ENCODE assay signal across 8 cellular contexts in the genomic region with DNA sequence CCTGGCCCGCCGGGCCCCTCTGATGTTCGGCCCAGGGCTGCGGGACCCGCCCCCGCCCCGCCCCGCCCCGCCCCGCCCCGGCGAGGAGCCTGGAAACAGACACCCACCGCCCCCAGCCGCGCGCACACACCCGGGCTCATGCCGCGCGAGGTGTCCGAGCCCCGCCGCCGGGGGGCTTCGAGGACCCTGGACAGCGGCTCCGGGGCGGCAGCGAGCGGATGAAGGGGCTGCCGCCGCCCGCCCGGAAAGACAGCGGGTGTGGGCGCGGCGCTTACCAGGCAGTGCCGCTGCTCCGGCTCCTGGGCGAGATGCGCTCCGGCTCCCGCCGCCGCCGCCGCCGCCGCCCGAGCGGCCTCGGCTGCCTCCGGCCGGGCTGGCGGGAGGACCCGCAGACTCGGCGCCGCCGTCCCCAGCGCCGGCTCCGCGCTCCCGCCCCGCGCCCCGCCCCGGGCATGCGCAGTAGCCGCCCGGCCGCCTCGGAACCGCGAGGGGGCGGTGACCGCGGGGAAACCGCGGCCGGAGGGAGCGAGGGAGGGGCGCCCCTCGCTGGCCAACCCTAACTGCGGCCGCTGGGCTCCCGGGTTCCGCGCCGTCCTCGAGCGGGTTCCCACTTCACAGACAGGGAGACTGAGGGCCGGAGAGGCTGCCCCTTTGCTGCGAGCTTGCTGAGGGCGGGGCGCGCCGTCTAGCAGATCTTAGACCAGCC. TPM values are rescaled to one million over a fixed set of nuclear protein-coding genes. Genes with fewer than 3 reads are reported as not detected.
DNase-seq lines count a peak whose midpoint lies in the region; ATAC-seq, FAIRE-seq and TF ChIP-seq lines count a peak whose summit lies in the region.

A gene (minus strand): TSS at position 433 of the 706 bp plus-strand sequence. CDS start 10,322 bp downstream, outside the sequence.

- no peaks in the 10 kb centered on the region for H3K9me3 Mint-ChIP-seq in activated T-helper 17 cell treated with anti-CD3 and anti-CD28 coated beads, Interleukin-2, amount 50 U/mL, for 72 hours
- H3K9me3 Mint-ChIP-seq in osteocyte (ENCODE audit: unreplicated experiment), result no peaks in the 10 kb centered on the region

- no peak within 1 kb of the TSS for H3K27ac ChIP-seq in PC-3 (ENCODE audit: low read length)

- ATAC-seq in GM19328 (IDR thresholded peaks at IDR 0.05; ENCODE audit: unreplicated experiment) (peak; percentile 82), HG03439 (IDR thresholded peaks at IDR 0.05; ENCODE audit: unreplicated experiment) (peak; percentile 75), PC-3 (peak; percentile 72)
- peak; percentile 81 for ATAC-seq in activated T-helper 17 cell treated with anti-CD3 and anti-CD28 coated beads, Interleukin-2, amount 50 U/mL, for 72 hours (replicated peaks)

- H3K4me3 ChIP-seq in PC-3 (ENCODE audit: low read length), result peak within 1 kb of the TSS; percentile 77

- H4K20me1 ChIP-seq in PC-3 (ENCODE audit: low read length), result peaks cover 11% of the 10 kb centered on the region

- POLR2A ChIA-PET in PC-3 (lab: Charles Lee; ENCODE audit: unreplicated experiment), result no interaction called here

- no peaks in the 10 kb centered on the region for H3K9me3 ChIP-seq in PC-3 (ENCODE audit: low read length)

- peak within 1 kb of the TSS; percentile 93 for H3K4me3 Mint-ChIP-seq in activated T-helper 17 cell treated with anti-CD3 and anti-CD28 coated beads, Interleukin-2, amount 50 U/mL, for 72 hours
- peak within 1 kb of the TSS; percentile 82 for H3K4me3 Mint-ChIP-seq in osteocyte (ENCODE audit: unreplicated experiment)

- 0 out of 2 replicates have a peak, but pooled peaks cover 6% of the 10 kb centered on the region for H3K79me2 ChIP-seq in PC-3 (ENCODE audit: low read length)

- peak within 1 kb of the TSS; percentile 92 for H3K4me2 ChIP-seq in PC-3 (ENCODE audit: low read length)

- no TSS peak for BruUV-seq in PC-3 (replicated peaks; lab: Mats Ljungman, UMichigan)

- H2AFZ ChIP-seq in PC-3 (ENCODE audit: low read length), result peak within 1 kb of the TSS; percentile 91

- intact Hi-C loops in PC-3 (cut with micrococcal nuclease), result no loop called here

- H3K27me3 Mint-ChIP-seq in activated T-helper 17 cell treated with anti-CD3 and anti-CD28 coated beads, Interleukin-2, amount 50 U/mL, for 72 hours, result peaks cover 16% of the 10 kb centered on the region
- H3K27me3 Mint-ChIP-seq in osteocyte (ENCODE audit: unreplicated experiment), result no peaks in the 10 kb centered on the region

- H3K27ac Mint-ChIP-seq in activated T-helper 17 cell treated with anti-CD3 and anti-CD28 coated beads, Interleukin-2, amount 50 U/mL, for 72 hours, result peak within 1 kb of the TSS; percentile 81
- H3K27ac Mint-ChIP-seq in osteocyte (ENCODE audit: unreplicated experiment), result no peak within 1 kb of the TSS

- H3K4me1 Mint-ChIP-seq in activated T-helper 17 cell treated with anti-CD3 and anti-CD28 coated beads, Interleukin-2, amount 50 U/mL, for 72 hours, result peaks cover 13% of the 10 kb centered on the region
- peaks cover 10% of the 10 kb centered on the region for H3K4me1 Mint-ChIP-seq in osteocyte (ENCODE audit: unreplicated experiment)

- TF ChIP-seq CTCF in PC-3 (conservative IDR thresholded peaks at IDR 0.05; ENCODE audit: low read depth, low read length) (peak; percentile 28; the same call in 1 of the 2 replicates), osteocyte (IDR thresholded peaks at IDR 0.05) (peak; percentile 50)

- peaks cover 7% of the 10 kb centered on the region for H3K36me3 Mint-ChIP-seq in activated T-helper 17 cell treated with anti-CD3 and anti-CD28 coated beads, Interleukin-2, amount 50 U/mL, for 72 hours (ENCODE audit: low read depth)
- H3K36me3 Mint-ChIP-seq in osteocyte (ENCODE audit: unreplicated experiment), result no peaks in the 10 kb centered on the region

- no peaks in the 10 kb centered on the region for H3K36me3 ChIP-seq in PC-3 (ENCODE audit: low read depth, low read length)

- H3F3A ChIP-seq in PC-3 (ENCODE audit: low read length, unreplicated experiment), result no peaks in the 10 kb centered on the region

- H3K27me3 ChIP-seq in PC-3 (ENCODE audit: low read length), result no peaks in the 10 kb centered on the region

- DNase-seq in CMK (ENCODE audit: low read depth), result peak; percentile 22
- DNase-seq in PC-3, result peak; percentile 68
- peak; percentile 89 to 91 for DNase-seq in frontal cortex (ENCODE audit: low spot score in 2 of 2)
- peak; percentile 91 for DNase-seq in osteocyte (ENCODE audit: extremely low spot score, unreplicated experiment)
- DNase-seq in dedifferentiated amniotic fluid mesenchymal stem cell (ENCODE audit: extremely low spot score), result no peak

- H3K9ac ChIP-seq in PC-3 (ENCODE audit: low read length), result peak within 1 kb of the TSS; percentile 53

- H3K4me1 ChIP-seq in PC-3 (ENCODE audit: insufficient read depth, low read length), result peaks cover 21% of the 10 kb centered on the region

- FAIRE-seq in frontal cortex (lab: Jason Lieb, UNC), result no peak

- CTCF ChIA-PET in PC-3 (lab: Charles Lee), result no interaction called here

- H3K9me2 ChIP-seq in PC-3 (replicated peaks; ENCODE audit: low read length), result no peaks in the 10 kb centered on the region

RNA-seq across cellular contexts. Expression of the gene that starts here (rescaled TPM):
- total RNA-seq in PC-3 (2014; rRNA removed) (18.7 and 19.9 TPM in 2 replicates), frontal cortex (101 TPM), osteocyte (1.6 TPM in 2 replicates)
- total RNA-seq in activated T-helper 17 cell treated with anti-CD3 and anti-CD28 coated beads, Interleukin-2, amount 50 U/mL, for 72 hours, result 1 to 10 TPM; 4.8 to 8.9 TPM
